In genomic region chr5:10856071-10856470, GRCh38 we compare ENCODE assay signal across 1 cellular context.
TF ChIP-seq lines count a peak whose summit lies in the region.

No MANE protein-coding gene starts in this region.

TF ChIP-seq in IMR-90, 13 proteins besides CTCF, POLR2A, EP300 and RAD21 (continued from another document):
- no peak for TF ChIP-seq ELK1 (IDR thresholded peaks at IDR 0.05; ENCODE audit: borderline replicate concordance, low read depth, low read length)
- TF ChIP-seq BHLHE40 (IDR thresholded peaks at IDR 0.05; ENCODE audit: low read depth, low read length) = no peak
- TF ChIP-seq CEBPB (IDR thresholded peaks at IDR 0.05; ENCODE audit: low read depth, low read length) = no peak
- TF ChIP-seq MAFK (IDR thresholded peaks at IDR 0.05; ENCODE audit: low read depth, low read length) = no peak
- no peak for TF ChIP-seq RCOR1 (IDR thresholded peaks at IDR 0.05; ENCODE audit: insufficient replicate concordance, low read length)
